14 cellular contexts compared by ENCODE assay signal in the genomic region with DNA sequence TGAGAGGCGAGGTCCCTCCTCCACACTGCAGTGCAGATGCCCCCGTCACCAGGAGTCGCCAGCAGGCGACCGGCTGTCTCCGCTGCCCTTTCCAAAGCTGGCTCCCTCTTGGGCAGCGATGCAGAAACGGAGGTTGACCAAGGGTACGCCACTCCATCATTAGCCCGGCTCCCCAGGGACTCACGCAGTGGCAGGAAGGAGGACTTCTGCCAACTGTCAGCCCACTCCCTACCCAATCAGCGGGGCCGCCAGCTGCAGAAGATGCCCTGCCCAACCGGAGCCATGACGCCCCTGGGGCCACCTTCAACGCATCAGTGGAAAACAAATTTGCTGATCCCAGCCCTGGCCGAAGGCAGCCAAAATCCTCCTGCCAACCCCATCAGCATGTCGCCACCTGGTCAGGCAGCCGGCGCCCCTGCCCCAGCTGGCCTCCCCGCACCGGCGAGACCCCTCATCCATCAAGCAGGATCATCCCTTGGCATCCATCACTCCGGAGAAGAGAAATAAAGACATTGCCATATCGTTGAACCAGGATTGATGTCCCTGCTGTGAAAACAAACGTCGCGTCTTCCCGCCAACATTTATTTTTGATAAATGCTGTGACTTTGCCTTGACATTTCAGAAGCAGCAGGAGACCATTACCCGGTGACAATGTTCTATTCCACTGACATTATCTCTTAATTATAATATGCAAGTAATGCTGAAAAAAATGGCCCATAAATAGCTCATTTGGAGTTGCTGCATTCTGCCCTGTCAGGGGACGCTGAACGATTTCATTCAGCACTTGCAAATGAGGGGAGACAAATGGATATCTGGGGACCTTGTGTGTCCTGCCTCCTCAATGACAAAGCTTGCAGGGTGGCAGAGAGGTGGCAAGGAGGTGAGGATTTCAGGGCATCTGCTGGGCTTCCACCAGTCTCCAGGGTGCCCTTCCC.
DNase-seq lines count a peak whose midpoint lies in the region; ATAC-seq and TF ChIP-seq lines count a peak whose summit lies in the region.
"Had no signal": no experiment of that assay in that cellular context is flagged by ENCODE, and none has a peak within 500 bp of the region (broad histone marks: within the 10 kb centered on the region; RNA-seq: fewer than 3 reads in every experiment).

No MANE protein-coding gene starts in this region.

- in situ Hi-C loops in gastrocnemius medialis (cut with MboI; ENCODE audit: low sequenced_read_pairs in 4 of 4): loop anchor here in 2 of 4 donors (25.0 kb wide), 1 partner anchor 396 kb away; no protein-coding TSS in a partner anchor

- H3K4me3 Mint-ChIP-seq in endothelial cell (ENCODE audit: unreplicated experiment): no peak overlapping the region
- no peak overlapping the region for H3K4me3 Mint-ChIP-seq in effector memory CD8-positive, alpha-beta T cell
- H3K4me3 Mint-ChIP-seq: activated naive CD4-positive, alpha-beta T cell treated with anti-CD3 and anti-CD28 coated beads, Interleukin-2, amount 50 U/mL, for 24 hours; memory B cell had no signal

- H3K27me3 Mint-ChIP-seq in endothelial cell (ENCODE audit: unreplicated experiment): peaks cover 17% of the 10 kb centered on the region
- H3K27me3 Mint-ChIP-seq in effector memory CD8-positive, alpha-beta T cell: peaks cover 30 to 50% of the 10 kb centered on the region in 2 donors

- H3K27ac ChIP-seq in left ventricle myocardium inferior (replicated peaks): peak overlapping the region; percentile 51
- no peak overlapping the region for H3K27ac ChIP-seq in thyroid gland
- no peak overlapping the region for H3K27ac ChIP-seq in gastrocnemius medialis
- H3K27ac ChIP-seq: 22Rv1, SK-N-MC had no signal

- H3K27me3 ChIP-seq in left ventricle myocardium inferior (ENCODE audit: low read depth) (no peaks in the 10 kb centered on the region), thyroid gland (no peaks in the 10 kb centered on the region), gastrocnemius medialis (no peaks in the 10 kb centered on the region)
- H3K27me3 ChIP-seq: transverse colon had no signal

- WGBS in thyroid gland, 2 donors: 66 to 67% methylated on average over 23 to 26 of the region's 32 CpGs

- DNase-seq in left ventricle myocardium inferior (no peak), left cardiac atrium (no peak), NCI-H446 (lab: John Stamatoyannopoulos, UW) (peak; percentile 95 to 99), cerebellar nuclear complex (lab: John Stamatoyannopoulos, UW) (peak; percentile 8 to 49), thyroid gland (peak; percentile 47 to 75), endothelial cell (ENCODE audit: low spot score) (no peak), gastrocnemius medialis (no peak)
- no peak for DNase-seq in effector memory CD8-positive, alpha-beta T cell
- DNase-seq: stimulated activated CD4-positive, alpha-beta T cell treated with anti-CD3 and anti-CD28 coated beads, Interleukin-12 subunit alpha, Interleukin-12 subunit beta, amount 100 ng/mL, for 4 hours; transverse colon had no signal

- H3K9me3 ChIP-seq in left ventricle myocardium inferior (replicated peaks) (peaks cover 8% of the 10 kb centered on the region), thyroid gland (no peaks in the 10 kb centered on the region), gastrocnemius medialis (no peaks in the 10 kb centered on the region)
- H3K9me3 ChIP-seq: transverse colon had no signal

- TF ChIP-seq POLR2A in thyroid gland (IDR thresholded peaks at IDR 0.05) (no peak), gastrocnemius medialis (IDR thresholded peaks at IDR 0.05) (no peak)

- no peaks in the 10 kb centered on the region for H3K9me3 Mint-ChIP-seq in endothelial cell (ENCODE audit: unreplicated experiment)
- H3K9me3 Mint-ChIP-seq in effector memory CD8-positive, alpha-beta T cell: no peaks in the 10 kb centered on the region
- H3K9me3 Mint-ChIP-seq: activated naive CD4-positive, alpha-beta T cell treated with anti-CD3 and anti-CD28 coated beads, Interleukin-2, amount 50 U/mL, for 24 hours had no signal

- ATAC-seq in left cardiac atrium: no peak
- ATAC-seq in effector memory CD8-positive, alpha-beta T cell (replicated peaks): no peak
- ATAC-seq in gastrocnemius medialis: no peak

- H3K27ac Mint-ChIP-seq in endothelial cell (ENCODE audit: unreplicated experiment): no peak overlapping the region
- H3K27ac Mint-ChIP-seq in effector memory CD8-positive, alpha-beta T cell: no peak overlapping the region

- TF ChIP-seq CTCF in left ventricle myocardium inferior (IDR thresholded peaks at IDR 0.05; ENCODE audit: borderline replicate concordance) (no peak), thyroid gland (IDR thresholded peaks at IDR 0.05) (peak in 1 of 6 experiments; percentile 11), endothelial cell (IDR thresholded peaks at IDR 0.05; ENCODE audit: unreplicated experiment) (no peak), gastrocnemius medialis (IDR thresholded peaks at IDR 0.05 in 4 of 5, conservative IDR thresholded peaks at IDR 0.05 in 1 of 5) (no peak)

- intact Hi-C loops in left ventricle myocardium inferior (cut with micrococcal nuclease) (no loop called here), left cardiac atrium (cut with DNase I) (no loop called here), thyroid gland (cut with DNase I) (no loop called here), gastrocnemius medialis (cut with DNase I; ENCODE audit: low total_unique reads) (no loop called here)

- H3K36me3 ChIP-seq in left ventricle myocardium inferior: no peaks in the 10 kb centered on the region
- no peaks in the 10 kb centered on the region for H3K36me3 ChIP-seq in thyroid gland
- no peaks in the 10 kb centered on the region for H3K36me3 ChIP-seq in gastrocnemius medialis
- H3K36me3 ChIP-seq: transverse colon had no signal

- H3K4me1 ChIP-seq in left ventricle myocardium inferior (peaks cover 66% of the 10 kb centered on the region), thyroid gland (peaks cover 12 to 20% of the 10 kb centered on the region in 2 donors), gastrocnemius medialis (peaks cover 34 to 42% of the 10 kb centered on the region in 2 donors)

- no peak overlapping the region for H3K4me3 ChIP-seq in left ventricle myocardium inferior
- no peak overlapping the region for H3K4me3 ChIP-seq in thyroid gland (replicated peaks in 1 of 3)
- no peak overlapping the region for H3K4me3 ChIP-seq in gastrocnemius medialis
- H3K4me3 ChIP-seq: SK-N-MC, transverse colon had no signal

- H3K36me3 Mint-ChIP-seq in endothelial cell (ENCODE audit: low read depth, unreplicated experiment): no peaks in the 10 kb centered on the region
- H3K36me3 Mint-ChIP-seq in effector memory CD8-positive, alpha-beta T cell (ENCODE audit: insufficient read depth): peaks cover 6% of the 10 kb centered on the region

- peaks cover 4% of the 10 kb centered on the region for H3K4me1 Mint-ChIP-seq in endothelial cell (ENCODE audit: unreplicated experiment)
- peaks cover 23 to 32% of the 10 kb centered on the region in 2 donors for H3K4me1 Mint-ChIP-seq in effector memory CD8-positive, alpha-beta T cell (ENCODE audit: low read depth in 2 of 2)
- H3K4me1 Mint-ChIP-seq: memory B cell had no signal

Comparison
In these comparisons a context has a peak if more than half of its experiments do, and no peak if none do; other contexts are left out.
1. DNase-seq: peak in NCI-H446 (2 of 2), cerebellar nuclear complex (2 of 2) and thyroid gland (2 of 2); none in left ventricle myocardium inferior (single experiment), left cardiac atrium (single experiment), endothelial cell (single experiment), effector memory CD8-positive, alpha-beta T cell (0 of 3) and gastrocnemius medialis (0 of 2).